Comparison of ENCODE assay signal across 34 cellular contexts in genomic region chr19:41955521-41955920, GRCh38. TPM values are rescaled to one million over a fixed set of nuclear protein-coding genes. Genes with fewer than 3 reads are reported as not detected.
"Had no signal": no experiment of that assay in that cellular context is flagged by ENCODE, and none has a peak within 500 bp of the region (broad histone marks: within the 10 kb centered on the region; RNA-seq: fewer than 3 reads in every experiment).

No MANE protein-coding gene starts in this region.

- H3K27me3 ChIP-seq: ascending aorta, brain microvascular endothelial cell, dorsolateral prefrontal cortex, gastroesophageal sphincter, sigmoid colon had no signal

- H3K9me3 Mint-ChIP-seq: activated CD4-positive, alpha-beta memory T cell treated with anti-CD3 and anti-CD28 coated beads for 36 hours; activated naive CD4-positive, alpha-beta T cell treated with anti-CD3 and anti-CD28 coated beads, Interleukin-2, amount 50 U/mL, for 72 hours; activated T-cell treated with anti-CD3 and anti-CD28 coated beads, Interleukin-2, amount 50 U/mL, for 72 hours; immature natural killer cell; naive thymus-derived CD4-positive, alpha-beta T cell; stimulated activated effector memory CD8-positive, alpha-beta T cell treated with anti-CD3 and anti-CD28 coated beads, Interleukin-12 subunit alpha, Interleukin-12 subunit beta, amount 100 ng/mL, for 72 hours; stimulated activated naive CD8-positive, alpha-beta T cell treated with anti-CD3 and anti-CD28 coated beads, Interleukin-15, Interleukin-2, amounts not matched to agents 100 ng/mL and 50 ng/mL, for 24 hours had no signal

- H3K4me3 Mint-ChIP-seq: activated CD4-positive, alpha-beta memory T cell treated with anti-CD3 and anti-CD28 coated beads for 36 hours; activated CD8-positive, alpha-beta memory T cell treated with anti-CD3 and anti-CD28 coated beads, Interleukin-2, amount 10 ng/mL, durations not matched to agents 7 days and 5 days; activated T-cell treated with anti-CD3 and anti-CD28 coated beads, Interleukin-2, amount 50 U/mL, for 72 hours; immature natural killer cell; naive thymus-derived CD4-positive, alpha-beta T cell; stimulated activated effector memory CD8-positive, alpha-beta T cell treated with anti-CD3 and anti-CD28 coated beads, Interleukin-12 subunit alpha, Interleukin-12 subunit beta, amount 100 ng/mL, for 72 hours; stimulated activated naive CD8-positive, alpha-beta T cell treated with anti-CD3 and anti-CD28 coated beads, Interleukin-15, Interleukin-2, amounts not matched to agents 100 ng/mL and 50 ng/mL, for 24 hours had no signal

- H3K27ac Mint-ChIP-seq: activated CD4-positive, alpha-beta memory T cell treated with anti-CD3 and anti-CD28 coated beads for 36 hours; activated CD8-positive, alpha-beta memory T cell treated with anti-CD3 and anti-CD28 coated beads, Interleukin-2, amount 10 ng/mL, durations not matched to agents 7 days and 5 days; activated naive CD4-positive, alpha-beta T cell treated with anti-CD3 and anti-CD28 coated beads, Interleukin-2, amount 50 U/mL, for 72 hours; activated T-cell treated with anti-CD3 and anti-CD28 coated beads, Interleukin-2, amount 50 U/mL, for 72 hours; immature natural killer cell; stimulated activated effector memory CD8-positive, alpha-beta T cell treated with anti-CD3 and anti-CD28 coated beads, Interleukin-12 subunit alpha, Interleukin-12 subunit beta, amount 100 ng/mL, for 72 hours; stimulated activated naive CD8-positive, alpha-beta T cell treated with anti-CD3 and anti-CD28 coated beads, Interleukin-15, Interleukin-2, amounts not matched to agents 100 ng/mL and 50 ng/mL, for 24 hours had no signal

- H3K27ac ChIP-seq: ascending aorta, brain microvascular endothelial cell, coronary artery, dorsolateral prefrontal cortex, gastroesophageal sphincter, parathyroid adenoma, psoas muscle, sigmoid colon, thoracic aorta, VCaP had no signal

- H3K36me3 Mint-ChIP-seq: activated CD8-positive, alpha-beta memory T cell treated with anti-CD3 and anti-CD28 coated beads, Interleukin-2, amount 10 ng/mL, durations not matched to agents 7 days and 5 days; activated naive CD4-positive, alpha-beta T cell treated with anti-CD3 and anti-CD28 coated beads, Interleukin-2, amount 50 U/mL, for 72 hours; immature natural killer cell had no signal

- ATAC-seq: activated CD8-positive, alpha-beta memory T cell treated with anti-CD3 and anti-CD28 coated beads, Interleukin-2, amount 10 ng/mL, durations not matched to agents 7 days and 5 days; activated naive CD4-positive, alpha-beta T cell treated with anti-CD3 and anti-CD28 coated beads, Interleukin-2, amount 50 U/mL, for 72 hours; activated T-cell treated with anti-CD3 and anti-CD28 coated beads, Interleukin-2, amount 50 U/mL, for 72 hours; gastroesophageal sphincter; left colon; naive thymus-derived CD4-positive, alpha-beta T cell; psoas muscle; stimulated activated effector memory CD8-positive, alpha-beta T cell treated with anti-CD3 and anti-CD28 coated beads, Interleukin-12 subunit alpha, Interleukin-12 subunit beta, amount 100 ng/mL, for 72 hours had no signal

- H3K27me3 Mint-ChIP-seq: activated CD4-positive, alpha-beta memory T cell treated with anti-CD3 and anti-CD28 coated beads for 36 hours; naive thymus-derived CD4-positive, alpha-beta T cell; stimulated activated naive CD8-positive, alpha-beta T cell treated with anti-CD3 and anti-CD28 coated beads, Interleukin-15, Interleukin-2, amounts not matched to agents 100 ng/mL and 50 ng/mL, for 24 hours had no signal

- H3K4me3 ChIP-seq: ascending aorta, coronary artery, dorsolateral prefrontal cortex, gastroesophageal sphincter, psoas muscle, sigmoid colon, thoracic aorta had no signal

- DNase-seq: activated CD4-positive, alpha-beta memory T cell treated with anti-CD3 and anti-CD28 coated beads for 36 hours; activated CD4-positive, alpha-beta T cell treated with anti-CD3 and anti-CD28 coated beads for 4 hours; activated CD8-positive, alpha-beta memory T cell treated with anti-CD3 and anti-CD28 coated beads, Interleukin-2, amount 10 ng/mL, durations not matched to agents 7 days and 5 days; activated naive CD4-positive, alpha-beta T cell; activated T-cell treated with anti-CD3 and anti-CD28 coated beads, Interleukin-2, amount 50 U/mL, for 72 hours; brain microvascular endothelial cell; dorsolateral prefrontal cortex; effector memory CD4-positive, alpha-beta T cell; head of caudate nucleus; hippocampal formation; immature natural killer cell; kidney; left colon; midbrain; naive thymus-derived CD4-positive, alpha-beta T cell; psoas muscle; sigmoid colon; stimulated activated CD4-positive, alpha-beta T cell treated with anti-CD3 and anti-CD28 coated beads, Interleukin-4, amount 100 ng/mL, for 24 hours; T-helper 2 cell had no signal

- H3K9me3 ChIP-seq: ascending aorta, gastroesophageal sphincter, psoas muscle, sigmoid colon, thoracic aorta had no signal

RNA-seq across cellular contexts. Expression of gene ERFL, which starts 27.3 kb away (rescaled TPM):
- total RNA-seq: ascending aorta, cardiac septum, cerebellum, fibroblast of villous mesenchyme, gastroesophageal sphincter, psoas muscle, sigmoid colon had no signal
- polyA plus RNA-seq: naive thymus-derived CD4-positive, alpha-beta T cell had no signal

RNA-seq across cellular contexts. Expression of gene ATP1A3, which starts 38.5 kb away (rescaled TPM):
- total RNA-seq: fibroblast of villous mesenchyme, kidney, lower leg skin, subcutaneous adipose tissue had no signal
- polyA plus RNA-seq: fibroblast of lung had no signal
